In genomic region chr9:129103595-129103965, GRCh38 we compare ENCODE assay signal across 1 cellular context.
TF ChIP-seq lines count a peak whose summit lies in the region.

No MANE protein-coding gene starts in this region.

TF ChIP-seq in K562, 482 proteins besides CTCF, POLR2A, EP300 and RAD21:
- TF ChIP-seq RNF2 (IDR thresholded peaks at IDR 0.05) (no peak), ZNF695 (CRISPR knock-in tag; IDR thresholded peaks at IDR 0.05) (no peak), SPI1 (IDR thresholded peaks at IDR 0.05; ENCODE audit: borderline replicate concordance, low read depth, low read length) (no peak), ZBTB33 (CRISPR knock-in tag; IDR thresholded peaks at IDR 0.05) (no peak), BCOR (IDR thresholded peaks at IDR 0.05) (no peak), RREB1 (CRISPR knock-in tag; IDR thresholded peaks at IDR 0.05) (no peak), ZNF146 (CRISPR knock-in tag; IDR thresholded peaks at IDR 0.05; ENCODE audit: unreplicated experiment) (no peak), HIVEP1 (CRISPR knock-in tag; IDR thresholded peaks at IDR 0.05) (no peak), ZNF592 (IDR thresholded peaks at IDR 0.05) (no peak), E2F1 (CRISPR knock-in tag; IDR thresholded peaks at IDR 0.05) (no peak), POLR2B (IDR thresholded peaks at IDR 0.05; ENCODE audit: low read depth, partially characterized antibody) (no peak)
TF ChIP-seq in K562: peak in this region for 0.
